ENCODE assay signal across 1 cellular context in genomic region chr18:48932822-48933510, GRCh38.
A peak's percentile ranks its signal among the peaks of the same experiment; 100 is the strongest.
TF ChIP-seq lines count a peak whose summit lies in the region.

No MANE protein-coding gene starts in this region.

TF ChIP-seq in K562, 482 proteins besides CTCF, POLR2A, EP300 and RAD21 (continued from another document and continues in another):
- no peak for TF ChIP-seq ZNF280A (IDR thresholded peaks at IDR 0.05; ENCODE audit: low read depth, partially characterized antibody)
- TF ChIP-seq NFIX (CRISPR knock-in tag; IDR thresholded peaks at IDR 0.05; ENCODE audit: low read depth), result no peak
- TF ChIP-seq CTBP1 (IDR thresholded peaks at IDR 0.05; ENCODE audit: borderline replicate concordance), result peak; percentile 83
- TF ChIP-seq ZBTB1 (CRISPR knock-in tag; IDR thresholded peaks at IDR 0.05; ENCODE audit: borderline replicate concordance, low read depth), result no peak
- no peak for TF ChIP-seq RBBP5 (IDR thresholded peaks at IDR 0.05; ENCODE audit: borderline replicate concordance, insufficient read depth, low read length, poor library complexity, severe bottlenecking)
- TF ChIP-seq ZNF239 (CRISPR knock-in tag; IDR thresholded peaks at IDR 0.05), result no peak
- TF ChIP-seq ZNF277 (CRISPR knock-in tag; IDR thresholded peaks at IDR 0.05; ENCODE audit: borderline replicate concordance), result no peak
- TF ChIP-seq NKRF (IDR thresholded peaks at IDR 0.05; ENCODE audit: borderline replicate concordance), result no peak
- no peak for TF ChIP-seq PCBP1 (IDR thresholded peaks at IDR 0.05; ENCODE audit: low read depth, low read length, poor library complexity, severe bottlenecking)
- TF ChIP-seq LEF1 (IDR thresholded peaks at IDR 0.05), result peak; percentile 66; the same call in 1 of the 2 replicates
- TF ChIP-seq PML (IDR thresholded peaks at IDR 0.05; ENCODE audit: low read length), result no peak
- TF ChIP-seq HNRNPLL (IDR thresholded peaks at IDR 0.05; ENCODE audit: low read depth, low read length, poor library complexity, severe bottlenecking), result no peak
- no peak for TF ChIP-seq FOXK1 (CRISPR knock-in tag; IDR thresholded peaks at IDR 0.05; ENCODE audit: borderline replicate concordance)
- TF ChIP-seq STAG1 (CRISPR knock-in tag; IDR thresholded peaks at IDR 0.05; ENCODE audit: borderline replicate concordance), result no peak
- no peak for TF ChIP-seq BRCA1 (IDR thresholded peaks at IDR 0.05)
- TF ChIP-seq BRCA1 (CRISPR knock-in tag; IDR thresholded peaks at IDR 0.05), result no peak
- TF ChIP-seq RAD51 (IDR thresholded peaks at IDR 0.05; ENCODE audit: borderline replicate concordance, low read depth), result no peak
- TF ChIP-seq RB1 (IDR thresholded peaks at IDR 0.05; ENCODE audit: low read depth), result 0 out of 2 replicates have a peak, but pooled peaks have one; percentile 26
- TF ChIP-seq TRIM24 (IDR thresholded peaks at IDR 0.05), result peak; percentile 42 to 54; a peak in 1 of 4 replicates
- no peak for TF ChIP-seq PTBP1 (IDR thresholded peaks at IDR 0.05; ENCODE audit: low read depth, low read length)
- no peak for TF ChIP-seq ZNF212 (CRISPR knock-in tag; IDR thresholded peaks at IDR 0.05)
- TF ChIP-seq RBM25 (IDR thresholded peaks at IDR 0.05; ENCODE audit: low read depth, low read length, severe bottlenecking), result no peak
- no peak for TF ChIP-seq KDM4B (IDR thresholded peaks at IDR 0.05; ENCODE audit: borderline replicate concordance in 2 of 2, low read depth in 1 of 2)
- no peak for TF ChIP-seq SP1 (CRISPR knock-in tag; IDR thresholded peaks at IDR 0.05)
- no peak for TF ChIP-seq RNF2 (IDR thresholded peaks at IDR 0.05)
- peak; percentile 28; the same call in 1 of the 2 replicates for TF ChIP-seq NFE2 (IDR thresholded peaks at IDR 0.05; ENCODE audit: low read depth)
- TF ChIP-seq CUX1 (CRISPR knock-in tag; IDR thresholded peaks at IDR 0.05), result no peak
- no peak for TF ChIP-seq NR0B1 (IDR thresholded peaks at IDR 0.05; ENCODE audit: partially characterized antibody)
- TF ChIP-seq SRSF3 (IDR thresholded peaks at IDR 0.05; ENCODE audit: insufficient read depth, low read length), result no peak
- no peak for TF ChIP-seq ZSCAN29 (IDR thresholded peaks at IDR 0.05)
- no peak for TF ChIP-seq ZNF24 (IDR thresholded peaks at IDR 0.05)
- TF ChIP-seq HMGN3 (IDR thresholded peaks at IDR 0.05; ENCODE audit: borderline replicate concordance, extremely low read depth, insufficient read length, low read depth, low read length), result no peak
- TF ChIP-seq ZNF253 (CRISPR knock-in tag; conservative IDR thresholded peaks at IDR 0.05), result no peak
- TF ChIP-seq DMBX1 (CRISPR knock-in tag; IDR thresholded peaks at IDR 0.05; ENCODE audit: borderline replicate concordance), result peak; percentile 58; the same call in 1 of the 2 replicates
- TF ChIP-seq CXXC5 (CRISPR knock-in tag; IDR thresholded peaks at IDR 0.05), result no peak
- peak; percentile 73 for TF ChIP-seq CBFA2T3 (IDR thresholded peaks at IDR 0.05)
- TF ChIP-seq PHF20 (IDR thresholded peaks at IDR 0.05; ENCODE audit: partially characterized antibody), result no peak
- TF ChIP-seq RFX5 (IDR thresholded peaks at IDR 0.05; ENCODE audit: low read depth, low read length), result no peak
- no peak for TF ChIP-seq NCOA1 (IDR thresholded peaks at IDR 0.05; ENCODE audit: low read depth)
- no peak for TF ChIP-seq GTF2A2 (tag; IDR thresholded peaks at IDR 0.05)
- TF ChIP-seq TCF3 (CRISPR knock-in tag; IDR thresholded peaks at IDR 0.05), result peak; percentile 51
- TF ChIP-seq ZNF134 (CRISPR knock-in tag; conservative IDR thresholded peaks at IDR 0.05), result no peak
- TF ChIP-seq HSF4 (CRISPR knock-in tag; IDR thresholded peaks at IDR 0.05; ENCODE audit: borderline replicate concordance), result no peak
- no peak for TF ChIP-seq FOXJ2 (tag; IDR thresholded peaks at IDR 0.05)
- no peak for TF ChIP-seq THAP12 (CRISPR knock-in tag; IDR thresholded peaks at IDR 0.05)
- TF ChIP-seq HMG20A (CRISPR knock-in tag; conservative IDR thresholded peaks at IDR 0.05), result no peak
- TF ChIP-seq MLLT1 (IDR thresholded peaks at IDR 0.05), result no peak
- TF ChIP-seq CLOCK (CRISPR knock-in tag; IDR thresholded peaks at IDR 0.05; ENCODE audit: borderline replicate concordance), result no peak
- TF ChIP-seq PHB2 (IDR thresholded peaks at IDR 0.05; ENCODE audit: low read depth), result no peak
- no peak for TF ChIP-seq CHD1 (IDR thresholded peaks at IDR 0.05; ENCODE audit: low read length)
- TF ChIP-seq NFXL1 (CRISPR knock-in tag; IDR thresholded peaks at IDR 0.05), result no peak
- no peak for TF ChIP-seq NR2C2 (CRISPR knock-in tag; IDR thresholded peaks at IDR 0.05)
- TF ChIP-seq NR2C2 (tag; IDR thresholded peaks at IDR 0.05), result no peak
